2 cellular contexts compared by ENCODE assay signal in genomic region chr4:34280131-34280530, GRCh38.
TF ChIP-seq lines count a peak whose summit lies in the region.

No MANE protein-coding gene starts in this region.

TF ChIP-seq in GM23338, 12 proteins besides CTCF, POLR2A, EP300 and RAD21 (continued from another document):
- TF ChIP-seq ZNF462 (CRISPR knock-in tag; IDR thresholded peaks at IDR 0.05) (no peak), ETS1 (IDR thresholded peaks at IDR 0.05) (no peak), NANOG (IDR thresholded peaks at IDR 0.05; ENCODE audit: borderline replicate concordance) (no peak), JUNB (IDR thresholded peaks at IDR 0.05; ENCODE audit: unreplicated experiment) (no peak), EZH2 (IDR thresholded peaks at IDR 0.05; ENCODE audit: low read depth, unreplicated experiment) (no peak), CREB1 (CRISPR knock-in tag; IDR thresholded peaks at IDR 0.05; ENCODE audit: low read depth) (no peak)

TF ChIP-seq in WTC11, 78 proteins besides CTCF, POLR2A, EP300 and RAD21 (continued from another document):
- TF ChIP-seq MLX (CRISPR knock-in tag; IDR thresholded peaks at IDR 0.05): no peak
- TF ChIP-seq ZNF138 (CRISPR knock-in tag; conservative IDR thresholded peaks at IDR 0.05): no peak
- TF ChIP-seq ZNF416 (CRISPR knock-in tag; IDR thresholded peaks at IDR 0.05): no peak
